In genomic region chr4:145102619-145103018, GRCh38 we compare ENCODE assay signal across 17 cellular contexts. TPM values are rescaled to one million over a fixed set of nuclear protein-coding genes. Genes with fewer than 3 reads are reported as not detected.
DNase-seq lines count a peak whose midpoint lies in the region; FAIRE-seq and TF ChIP-seq lines count a peak whose summit lies in the region.
"Had no signal": no experiment of that assay in that cellular context is flagged by ENCODE, and none has a peak within 500 bp of the region (broad histone marks: within the 10 kb centered on the region; RNA-seq: fewer than 3 reads in every experiment).

No MANE protein-coding gene starts in this region.

- peaks cover 8 to 86% (median 66%) of the 10 kb centered on the region in 11 experiments; a peak in 20 of 22 replicates for H4K20me1 ChIP-seq in BLaER1 treated with 17β-estradiol and CSF1 and Interleukin-3, amounts not matched to agents 10 nM and 100 nM
- H4K20me1 ChIP-seq in KMS-11 (ENCODE audit: insufficient read depth) (peaks cover 27% of the 10 kb centered on the region), endothelial cell of umbilical vein (replicated peaks; ENCODE audit: control insufficient read depth, extremely low read depth, insufficient read depth, low read length) (peaks cover 4% of the 10 kb centered on the region)

- dilution Hi-C loops in endothelial cell of umbilical vein (cut with MboI; ENCODE audit: extremely low pct_ligation_motif_present, low sequenced_read_pairs), result no loop called here

- TF ChIP-seq POLR2A in endothelial cell of umbilical vein (IDR thresholded peaks at IDR 0.05; ENCODE audit: low read depth, low read length) (no peak), H54 (IDR thresholded peaks at IDR 0.05; ENCODE audit: low read depth, low read length) (no peak)

- H3K9ac ChIP-seq in BLaER1 treated with 17β-estradiol and CSF1 and Interleukin-3, amounts not matched to agents 10 nM and 100 nM, result 0 out of 22 replicates have a peak overlapping the region, but pooled peaks of 1 of the 11 experiments have one; percentile 23
- H3K9ac ChIP-seq in KMS-11, result no peak overlapping the region
- H3K9ac ChIP-seq in endothelial cell of umbilical vein (replicated peaks; ENCODE audit: extremely low read depth, insufficient read depth, low read length), result no peak overlapping the region

- POLR2A ChIA-PET in endothelial cell of umbilical vein (lab: Charles Lee), result no interaction called here

- H3K4me1 ChIP-seq in BLaER1 treated with 17β-estradiol and CSF1 and Interleukin-3, amounts not matched to agents 10 nM and 100 nM, result peaks cover 30 to 58% (median 42%) of the 10 kb centered on the region in 10 experiments
- H3K4me1 ChIP-seq in KMS-11 (ENCODE audit: low read depth, poor library complexity, severe bottlenecking), result peaks cover 50% of the 10 kb centered on the region
- peaks cover 47% of the 10 kb centered on the region for H3K4me1 ChIP-seq in endothelial cell of umbilical vein (ENCODE audit: control insufficient read depth, extremely low read depth, insufficient read depth, low read length)
- H3K4me1 ChIP-seq: Caco-2 had no signal

- CTCF ChIA-PET in endothelial cell of umbilical vein (lab: Charles Lee), result interaction anchor here (0.6 to 1.5 kb wide), 2 partner anchors 14 to 17 kb away, joined by 3 to 4 read pairs; no protein-coding TSS in a partner anchor

- H3K79me2 ChIP-seq in KMS-11 (ENCODE audit: insufficient read depth, low read depth), result peaks cover 87% of the 10 kb centered on the region
- peaks cover 83% of the 10 kb centered on the region for H3K79me2 ChIP-seq in endothelial cell of umbilical vein (ENCODE audit: control insufficient read depth, insufficient read depth, low read length)

- no peak overlapping the region for H3K4me3 ChIP-seq in BLaER1 treated with 17β-estradiol and CSF1 and Interleukin-3, amounts not matched to agents 10 nM and 100 nM
- H3K4me3 ChIP-seq in KMS-11 (IDR thresholded peaks at IDR 0.05; ENCODE audit: insufficient read depth, low read depth, low read length) (no peak overlapping the region), endothelial cell of umbilical vein (replicated peaks in 1 of 3; ENCODE audit: insufficient read depth in 1 of 3, low read depth in 1 of 3, low read length in 3 of 3) (no peak overlapping the region)
- H3K4me3 ChIP-seq: MG63 had no signal

- DNase-seq in OCI-M1 (lab: John Stamatoyannopoulos, UW) (peak; percentile 41), endothelial cell of umbilical vein (ENCODE audit: low read depth, low spot score) (no peak), caudate nucleus (lab: John Stamatoyannopoulos, UW) (no peak), H54 (ENCODE audit: insufficient read length, low spot score) (no peak), NCI-H1092 treated with DMSO at 0.1 percent for 48 hours (lab: John Stamatoyannopoulos, UW) (no peak)
- DNase-seq: AML-193; Caco-2; CD4-positive, alpha-beta T cell; EL; HFFc6; MG63; NCI-H1092; NCI-H2081 treated with DMSO at 0.1 percent for 48 hours; NK-92 treated with Interleukin-12 subunit alpha and Interleukin-12 subunit beta, amount 100 ng/mL, for 24 hours; T-helper 17 cell had no signal

- H3K36me3 ChIP-seq in BLaER1 treated with 17β-estradiol and CSF1 and Interleukin-3, amounts not matched to agents 10 nM and 100 nM, result peaks cover 28 to 77% (median 56%) of the 10 kb centered on the region in 11 experiments; a peak in 21 of 22 replicates
- H3K36me3 ChIP-seq in KMS-11 (ENCODE audit: insufficient read depth), result peaks cover 31% of the 10 kb centered on the region; the same call in 1 of the 2 replicates
- peaks cover 0 to 12% of the 10 kb centered on the region in 2 experiments for H3K36me3 ChIP-seq in endothelial cell of umbilical vein (ENCODE audit: control insufficient read depth in 2 of 2, extremely low read depth in 1 of 2, insufficient read depth in 2 of 2, low read length in 2 of 2)

- H3K9me3 ChIP-seq in BLaER1 treated with 17β-estradiol and CSF1 and Interleukin-3, amounts not matched to agents 10 nM and 100 nM (replicated peaks in 1 of 11), result no peaks in the 10 kb centered on the region
- H3K9me3 ChIP-seq in endothelial cell of umbilical vein (replicated peaks; ENCODE audit: control insufficient read depth, insufficient read depth, low read length), result no peaks in the 10 kb centered on the region
- H3K9me3 ChIP-seq: Caco-2, MG63 had no signal

- FAIRE-seq in endothelial cell of umbilical vein (lab: Jason Lieb, UNC) (no peak), H54 (lab: Jason Lieb, UNC) (no peak)

- peak overlapping the region in 4 of 11 experiments; percentile 3 to 71 (median 56); a peak in 6 of 22 replicates for H3K27ac ChIP-seq in BLaER1 treated with 17β-estradiol and CSF1 and Interleukin-3, amounts not matched to agents 10 nM and 100 nM
- no peak overlapping the region for H3K27ac ChIP-seq in KMS-11
- no peak overlapping the region for H3K27ac ChIP-seq in endothelial cell of umbilical vein (ENCODE audit: insufficient read depth, low read depth, low read length)
- H3K27ac ChIP-seq in caudate nucleus (ENCODE audit: low read depth, low read length), result no peak overlapping the region

- no peaks in the 10 kb centered on the region for H3K9me1 ChIP-seq in endothelial cell of umbilical vein (replicated peaks; ENCODE audit: control insufficient read depth, extremely low read depth, insufficient read depth, low read length)

- H2AFZ ChIP-seq in KMS-11 (ENCODE audit: low read depth), result no peak overlapping the region
- H2AFZ ChIP-seq in endothelial cell of umbilical vein (ENCODE audit: low read depth, low read length), result no peak overlapping the region

- no peak for TF ChIP-seq CTCF in KMS-11 (conservative IDR thresholded peaks at IDR 0.05; ENCODE audit: low read depth, low read length)
- no peak for TF ChIP-seq CTCF in endothelial cell of umbilical vein (IDR thresholded peaks at IDR 0.05; ENCODE audit: extremely low read depth in 1 of 2, insufficient read depth in 1 of 2, low read depth in 1 of 2, low read length in 2 of 2)

- no peaks in the 10 kb centered on the region for H3K27me3 ChIP-seq in BLaER1 treated with 17β-estradiol and CSF1 and Interleukin-3, amounts not matched to agents 10 nM and 100 nM
- H3K27me3 ChIP-seq in KMS-11 (ENCODE audit: insufficient read depth, low read depth) (no peaks in the 10 kb centered on the region), endothelial cell of umbilical vein (ENCODE audit: control insufficient read depth in 2 of 2, insufficient read depth in 2 of 2, low read length in 2 of 2) (no peaks in the 10 kb centered on the region)
- H3K27me3 ChIP-seq: MG63 had no signal

- intact Hi-C loops in endothelial cell of umbilical vein (cut with micrococcal nuclease), result no loop called here

- peak overlapping the region; percentile 68 to 92 (median 83) for H3K4me2 ChIP-seq in BLaER1 treated with 17β-estradiol and CSF1 and Interleukin-3, amounts not matched to agents 10 nM and 100 nM
- H3K4me2 ChIP-seq in KMS-11 (0 out of 2 replicates have a peak overlapping the region, but pooled peaks have one; percentile 17), endothelial cell of umbilical vein (ENCODE audit: insufficient read depth, low read length) (peak overlapping the region; percentile 42)

- BruUV-seq in endothelial cell of umbilical vein (replicated peaks; lab: Mats Ljungman, UMichigan), result no TSS peak

TF ChIP-seq in endothelial cell of umbilical vein, 7 proteins besides CTCF, POLR2A, EP300 and RAD21:
- no peak for TF ChIP-seq MYC (IDR thresholded peaks at IDR 0.05; ENCODE audit: low read depth, low read length)
- no peak for TF ChIP-seq FOS (IDR thresholded peaks at IDR 0.05; ENCODE audit: borderline replicate concordance, insufficient read depth, low read length)
- no peak for TF ChIP-seq MAX (IDR thresholded peaks at IDR 0.05; ENCODE audit: insufficient read depth, insufficient read length)
- TF ChIP-seq POLR2AphosphoS5 (IDR thresholded peaks at IDR 0.05; ENCODE audit: insufficient read depth, low read depth, low read length), result no peak
- TF ChIP-seq GATA2 (IDR thresholded peaks at IDR 0.05; ENCODE audit: insufficient read depth, insufficient read length, low read depth, low read length), result no peak
- no peak for TF ChIP-seq EZH2 (IDR thresholded peaks at IDR 0.05; ENCODE audit: borderline replicate concordance, low read depth, low read length, severe bottlenecking)
- no peak for TF ChIP-seq JUN (IDR thresholded peaks at IDR 0.05; ENCODE audit: borderline replicate concordance, insufficient read depth, insufficient read length, low read depth)

RNA-seq across cellular contexts. Expression of gene ABCE1, which starts 4.5 kb away (rescaled TPM):
- total RNA-seq in endothelial cell of umbilical vein, result 107 and 114 TPM in 2 replicates
- 32.3 and 38.4 TPM in 2 replicates for polyA plus RNA-seq in endothelial cell of umbilical vein
- 75.8 and 87.0 TPM in 2 replicates for polyA plus RNA-seq in endothelial cell of umbilical vein (2011; cell fraction: cytosol; rRNA removed)
- 106 and 121 TPM in 2 replicates for polyA plus RNA-seq in endothelial cell of umbilical vein (2011; cell fraction: nucleus; rRNA removed)
- 87.0 and 110 TPM in 2 replicates for polyA plus RNA-seq in endothelial cell of umbilical vein (2012)
- polyA minus RNA-seq in endothelial cell of umbilical vein, result 78.9 and 107 TPM in 2 replicates
- polyA minus RNA-seq in endothelial cell of umbilical vein (2011; cell fraction: cytosol; rRNA and poly(A)+ RNA removed), result 21.8 TPM
- polyA minus RNA-seq in endothelial cell of umbilical vein (2011; cell fraction: nucleus; rRNA and poly(A)+ RNA removed), result 41.6 and 80.4 TPM in 2 replicates

RNA-seq across cellular contexts. Expression of gene ANAPC10, which starts 4.6 kb away (rescaled TPM):
- total RNA-seq in endothelial cell of umbilical vein, result 21.4 and 24.0 TPM in 2 replicates
- 11.9 and 15.7 TPM in 2 replicates for polyA plus RNA-seq in endothelial cell of umbilical vein
- polyA plus RNA-seq in endothelial cell of umbilical vein (2011; cell fraction: cytosol; rRNA removed), result 21.7 and 23.9 TPM in 2 replicates
- 19.9 and 20.6 TPM in 2 replicates for polyA plus RNA-seq in endothelial cell of umbilical vein (2011; cell fraction: nucleus; rRNA removed)
- polyA plus RNA-seq in endothelial cell of umbilical vein (2012), result 13.9 and 20.8 TPM in 2 replicates
- polyA minus RNA-seq in endothelial cell of umbilical vein, result 16.2 and 18.7 TPM in 2 replicates
- polyA minus RNA-seq in endothelial cell of umbilical vein (2011; cell fraction: cytosol; rRNA and poly(A)+ RNA removed), result 7.7 TPM
- polyA minus RNA-seq in endothelial cell of umbilical vein (2011; cell fraction: nucleus; rRNA and poly(A)+ RNA removed), result 44.6 and 53.9 TPM in 2 replicates

Comparison
In these comparisons a context has a peak if more than half of its experiments do, and no peak if none do; other contexts are left out.
1. H3K4me2 ChIP-seq: peak in every context shown above with its lines; median percentile 83 in BLaER1 treated with 17β-estradiol and CSF1 and Interleukin-3, amounts not matched to agents 10 nM and 100 nM; 42 in endothelial cell of umbilical vein; 17 in KMS-11.